27 cellular contexts compared by ENCODE assay signal in genomic region chr6:1587546-1587945, GRCh38. TPM values are rescaled to one million over a fixed set of nuclear protein-coding genes. Genes with fewer than 3 reads are reported as not detected.
"Had no signal": no experiment of that assay in that cellular context is flagged by ENCODE, and none has a peak within 500 bp of the region (broad histone marks: within the 10 kb centered on the region; RNA-seq: fewer than 3 reads in every experiment).

No MANE protein-coding gene starts in this region.

- H3K27ac Mint-ChIP-seq: activated B cell treated with CpG ODN at 0.5 μM for 24 hours; activated CD4-positive, alpha-beta memory T cell treated with anti-CD3 and anti-CD28 coated beads for 36 hours; activated CD4-positive, alpha-beta T cell treated with anti-CD3 and anti-CD28 coated beads for 36 hours; activated CD4-positive, alpha-beta T cell treated with anti-CD3 and anti-CD28 coated beads, Interleukin-2, amount 10 ng/mL, durations not matched to agents 24 days and 14 days; activated CD8-positive, alpha-beta T cell treated with anti-CD3 and anti-CD28 coated beads, Interleukin-2, amount 10 ng/mL, durations not matched to agents 7 days and 5 days; activated naive CD4-positive, alpha-beta T cell treated with anti-CD3 and anti-CD28 coated beads, Interleukin-2, amount 10 ng/mL, durations not matched to agents 7 days and 5 days; activated naive CD4-positive, alpha-beta T cell treated with anti-CD3 and anti-CD28 coated beads, Interleukin-2, amount 50 U/mL, for 72 hours; activated naive CD8-positive, alpha-beta T cell treated with anti-CD3 and anti-CD28 coated beads, Interleukin-2, amount 10 ng/mL, durations not matched to agents 7 days and 5 days; activated T-cell treated with anti-CD3 and anti-CD28 coated beads, Interleukin-2, amount 50 U/mL, for 24 hours; activated T-cell treated with anti-CD3 and anti-CD28 coated beads, Interleukin-2, amount 50 U/mL, for 72 hours; T-helper 17 cell; T-helper 2 cell treated with Interferon-gamma antibody and Interleukin-4, amounts not matched to agents 5 μg/mL and 100 μg/mL, for 36 hours had no signal

- H3K4me3 Mint-ChIP-seq: activated B cell treated with CpG ODN at 0.5 μM for 24 hours; activated CD4-positive, alpha-beta memory T cell treated with anti-CD3 and anti-CD28 coated beads for 36 hours; activated CD4-positive, alpha-beta T cell treated with anti-CD3 and anti-CD28 coated beads for 36 hours; activated CD4-positive, alpha-beta T cell treated with anti-CD3 and anti-CD28 coated beads, Interleukin-2, amount 10 ng/mL, durations not matched to agents 24 days and 14 days; activated CD8-positive, alpha-beta T cell treated with anti-CD3 and anti-CD28 coated beads, Interleukin-2, amount 10 ng/mL, durations not matched to agents 7 days and 5 days; activated naive CD4-positive, alpha-beta T cell treated with anti-CD3 and anti-CD28 coated beads, Interleukin-2, amount 10 ng/mL, durations not matched to agents 7 days and 5 days; activated naive CD8-positive, alpha-beta T cell treated with anti-CD3 and anti-CD28 coated beads, Interleukin-2, amount 10 ng/mL, durations not matched to agents 7 days and 5 days; activated T-cell treated with anti-CD3 and anti-CD28 coated beads, Interleukin-2, amount 50 U/mL, for 24 hours; activated T-cell treated with anti-CD3 and anti-CD28 coated beads, Interleukin-2, amount 50 U/mL, for 72 hours; T-helper 17 cell; T-helper 2 cell treated with Interferon-gamma antibody and Interleukin-4, amounts not matched to agents 5 μg/mL and 100 μg/mL, for 36 hours had no signal

- H3K9me3 ChIP-seq: ascending aorta had no signal

- DNase-seq: activated B cell treated with CpG ODN at 0.5 μM for 24 hours; activated CD4-positive, alpha-beta memory T cell treated with anti-CD3 and anti-CD28 coated beads for 36 hours; activated CD4-positive, alpha-beta T cell treated with anti-CD3 and anti-CD28 coated beads for 36 hours; activated CD4-positive, alpha-beta T cell treated with anti-CD3 and anti-CD28 coated beads, Interleukin-2, amount 10 ng/mL, durations not matched to agents 24 days and 14 days; activated CD8-positive, alpha-beta T cell treated with anti-CD3 and anti-CD28 coated beads, Interleukin-2, amount 10 ng/mL, durations not matched to agents 7 days and 5 days; activated gamma-delta T cell; activated naive CD4-positive, alpha-beta T cell; activated naive CD4-positive, alpha-beta T cell treated with anti-CD3 and anti-CD28 coated beads, Interleukin-2, amount 10 ng/mL, durations not matched to agents 7 days and 5 days; activated naive CD8-positive, alpha-beta T cell treated with anti-CD3 and anti-CD28 coated beads, Interleukin-2, amount 10 ng/mL, durations not matched to agents 7 days and 5 days; activated T-cell treated with anti-CD3 and anti-CD28 coated beads for 4 hours; activated T-cell treated with anti-CD3 and anti-CD28 coated beads, Interleukin-2, amount 50 U/mL, for 24 hours; activated T-cell treated with anti-CD3 and anti-CD28 coated beads, Interleukin-2, amount 50 U/mL, for 72 hours; brain microvascular endothelial cell; caudate nucleus; cortex of kidney; dermis blood vessel endothelial cell; effector CD4-positive, alpha-beta T cell; foreskin fibroblast; T-helper 1 cell; T-helper 17 cell; T1000; WERI-Rb-1 had no signal

- H3K4me1 ChIP-seq: ascending aorta had no signal

- H3K36me3 ChIP-seq: ascending aorta, brain microvascular endothelial cell, WERI-Rb-1 had no signal

- ATAC-seq: activated CD4-positive, alpha-beta T cell treated with anti-CD3 and anti-CD28 coated beads for 36 hours; activated CD4-positive, CD25-positive, alpha-beta regulatory T cell treated with anti-CD3 and anti-CD28 coated beads, Interleukin-2, amount 50 U/mL, for 24 hours; activated CD8-positive, alpha-beta T cell treated with anti-CD3 and anti-CD28 coated beads, Interleukin-2, amount 10 ng/mL, durations not matched to agents 7 days and 5 days; activated naive CD4-positive, alpha-beta T cell treated with anti-CD3 and anti-CD28 coated beads, Interleukin-2, amount 50 U/mL, for 72 hours; activated T-cell treated with anti-CD3 and anti-CD28 coated beads, Interleukin-2, amount 50 U/mL, for 72 hours; T-helper 17 cell had no signal

- H3K4me1 Mint-ChIP-seq: activated B cell treated with CpG ODN at 0.5 μM for 24 hours; activated CD4-positive, alpha-beta T cell treated with anti-CD3 and anti-CD28 coated beads for 36 hours; activated CD4-positive, alpha-beta T cell treated with anti-CD3 and anti-CD28 coated beads, Interleukin-2, amount 10 ng/mL, durations not matched to agents 24 days and 14 days; activated naive CD4-positive, alpha-beta T cell treated with anti-CD3 and anti-CD28 coated beads, Interleukin-2, amount 10 ng/mL, durations not matched to agents 7 days and 5 days; activated naive CD8-positive, alpha-beta T cell treated with anti-CD3 and anti-CD28 coated beads, Interleukin-2, amount 10 ng/mL, durations not matched to agents 7 days and 5 days had no signal

- H3K27ac ChIP-seq: ascending aorta, brain microvascular endothelial cell, epithelial cell of prostate, WERI-Rb-1 had no signal

- H3K9me3 Mint-ChIP-seq: activated B cell treated with CpG ODN at 0.5 μM for 24 hours; activated CD4-positive, alpha-beta memory T cell treated with anti-CD3 and anti-CD28 coated beads for 36 hours; activated CD4-positive, alpha-beta T cell treated with anti-CD3 and anti-CD28 coated beads, Interleukin-2, amount 10 ng/mL, durations not matched to agents 24 days and 14 days; activated naive CD4-positive, alpha-beta T cell treated with anti-CD3 and anti-CD28 coated beads, Interleukin-2, amount 10 ng/mL, durations not matched to agents 7 days and 5 days; activated naive CD4-positive, alpha-beta T cell treated with anti-CD3 and anti-CD28 coated beads, Interleukin-2, amount 50 U/mL, for 72 hours; activated naive CD8-positive, alpha-beta T cell treated with anti-CD3 and anti-CD28 coated beads, Interleukin-2, amount 10 ng/mL, durations not matched to agents 7 days and 5 days; activated T-cell treated with anti-CD3 and anti-CD28 coated beads, Interleukin-2, amount 50 U/mL, for 24 hours; activated T-cell treated with anti-CD3 and anti-CD28 coated beads, Interleukin-2, amount 50 U/mL, for 72 hours; T-helper 2 cell treated with Interferon-gamma antibody and Interleukin-4, amounts not matched to agents 5 μg/mL and 100 μg/mL, for 36 hours had no signal

- H3K27me3 ChIP-seq: ascending aorta, brain microvascular endothelial cell had no signal

- H3K4me3 ChIP-seq: ascending aorta had no signal

- H3K36me3 Mint-ChIP-seq: activated CD4-positive, alpha-beta memory T cell treated with anti-CD3 and anti-CD28 coated beads for 36 hours; activated naive CD4-positive, alpha-beta T cell treated with anti-CD3 and anti-CD28 coated beads, Interleukin-2, amount 10 ng/mL, durations not matched to agents 7 days and 5 days; activated naive CD4-positive, alpha-beta T cell treated with anti-CD3 and anti-CD28 coated beads, Interleukin-2, amount 50 U/mL, for 72 hours; activated naive CD8-positive, alpha-beta T cell treated with anti-CD3 and anti-CD28 coated beads, Interleukin-2, amount 10 ng/mL, durations not matched to agents 7 days and 5 days had no signal

RNA-seq across cellular contexts. Expression of gene FOXC1, which starts 22.2 kb away (rescaled TPM):
- total RNA-seq: activated CD8-positive, alpha-beta T cell treated with anti-CD3 and anti-CD28 coated beads, Interleukin-2, amount 10 ng/mL, durations not matched to agents 7 days and 5 days; activated naive CD8-positive, alpha-beta T cell treated with anti-CD3 and anti-CD28 coated beads, Interleukin-2, amount 10 ng/mL, durations not matched to agents 7 days and 5 days had no signal
